1 cellular context compared by ENCODE assay signal in the genomic region with DNA sequence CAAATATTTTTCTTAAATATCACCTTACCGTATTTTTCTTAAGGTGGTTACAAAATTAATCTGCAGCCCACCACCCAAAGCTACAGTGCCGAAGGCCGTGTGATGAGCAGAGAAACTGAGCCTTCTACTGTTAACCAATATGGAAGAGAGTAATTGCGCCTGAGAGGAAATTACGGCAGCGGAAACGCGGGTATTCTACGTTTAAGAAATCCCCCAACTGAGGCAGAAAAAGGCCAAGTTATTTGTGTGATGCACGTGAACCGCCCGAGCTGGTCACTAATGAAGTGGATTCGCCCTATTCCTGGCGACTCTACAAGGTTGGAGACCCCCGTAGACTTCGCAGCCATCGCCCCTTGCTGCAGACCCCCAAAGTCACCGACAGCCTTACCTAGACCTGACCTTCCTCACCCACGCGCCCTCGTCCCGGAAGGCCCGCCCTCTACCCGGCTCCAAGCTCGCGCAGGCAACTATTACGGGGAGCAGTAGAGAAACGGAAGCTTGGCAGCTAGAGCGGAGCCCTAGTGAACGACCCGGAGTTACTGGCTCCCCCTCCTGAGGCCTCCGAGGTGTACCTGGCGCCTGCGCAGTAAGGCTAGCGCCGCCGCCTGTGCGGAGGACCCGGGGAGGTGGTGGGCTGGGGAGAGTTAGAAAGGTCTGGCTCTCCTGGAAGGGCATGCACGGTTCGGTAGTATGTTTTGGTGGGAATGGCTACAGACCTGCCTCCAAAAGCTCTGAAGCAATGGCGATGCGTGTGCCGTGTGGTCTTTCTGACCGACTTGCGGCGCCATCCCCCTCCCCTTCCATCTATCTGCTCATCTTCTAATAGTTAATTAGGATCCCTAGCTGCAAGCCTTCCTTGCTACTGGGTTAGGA.
TF ChIP-seq lines count a peak whose summit lies in the region.

TSS of gene MRPS33 (minus strand) at position 430 of the 873 bp plus-strand sequence. CDS start 4,319 bp downstream, outside the sequence.

TF ChIP-seq in liver, 16 proteins besides CTCF, POLR2A, EP300 and RAD21 (continued from another document):
- TF ChIP-seq MAX (IDR thresholded peaks at IDR 0.05) (peak; percentile 73), TAF1 (conservative IDR thresholded peaks at IDR 0.05) (peak; percentile 69)
